Comparison of ENCODE assay signal across 9 cellular contexts in genomic region chr3:147411235-147411607, GRCh38. TPM values are rescaled to one million over a fixed set of nuclear protein-coding genes. Genes with fewer than 3 reads are reported as not detected.
DNase-seq lines count a peak whose midpoint lies in the region; ATAC-seq and TF ChIP-seq lines count a peak whose summit lies in the region.
"Had no signal": no experiment of that assay in that cellular context is flagged by ENCODE, and none has a peak within 500 bp of the region (broad histone marks: within the 10 kb centered on the region; RNA-seq: fewer than 3 reads in every experiment).

No MANE protein-coding gene starts in this region.

- H3K4me3 ChIP-seq in BJ (ENCODE audit: low read depth, low read length) = peak overlapping the region; percentile 60
- peak overlapping the region; percentile 65 for H3K4me3 ChIP-seq in coronary artery
- no peak overlapping the region for H3K4me3 ChIP-seq in WERI-Rb-1 (ENCODE audit: low read depth, low read length)

- H3K27ac Mint-ChIP-seq in nephron progenitor cell = no peak overlapping the region

- H3K36me3 Mint-ChIP-seq in nephron progenitor cell (ENCODE audit: low read depth) = no peaks in the 10 kb centered on the region

- H3K4me3 Mint-ChIP-seq in nephron progenitor cell = peak overlapping the region; percentile 78

- H3K9me3 ChIP-seq in WERI-Rb-1 (ENCODE audit: severe bottlenecking) = peaks cover 4% of the 10 kb centered on the region

- DNase-seq in BJ (ENCODE audit: low read depth) (no peak), LHCN-M2 (ENCODE audit: low read depth) (peak; percentile 54), coronary artery (ENCODE audit: low spot score) (no peak), nephron progenitor cell (no peak), NCI-H128 (lab: John Stamatoyannopoulos, UW; ENCODE audit: unreplicated experiment) (no peak), WERI-Rb-1 (no peak), NCI-H146 treated with DMSO at 0.1 percent for 48 hours (lab: John Stamatoyannopoulos, UW; ENCODE audit: unreplicated experiment) (no peak)
- DNase-seq: stimulated activated CD4-positive, alpha-beta T cell treated with anti-CD3 and anti-CD28 coated beads, Interleukin-12 subunit alpha, Interleukin-12 subunit beta, amount 100 ng/mL, for 4 hours had no signal

- H3K27ac ChIP-seq in coronary artery = no peak overlapping the region
- no peak overlapping the region for H3K27ac ChIP-seq in WERI-Rb-1

- H3K9me3 Mint-ChIP-seq in nephron progenitor cell = no peaks in the 10 kb centered on the region

- H3K27me3 Mint-ChIP-seq in nephron progenitor cell (ENCODE audit: low read depth, poor library complexity) = peaks cover 100% of the 10 kb centered on the region

- no peak for TF ChIP-seq CTCF in BJ (IDR thresholded peaks at IDR 0.05; ENCODE audit: insufficient read depth, low read depth, low read length)
- TF ChIP-seq CTCF in coronary artery (IDR thresholded peaks at IDR 0.05) = no peak
- no peak for TF ChIP-seq CTCF in nephron progenitor cell (IDR thresholded peaks at IDR 0.05)
- TF ChIP-seq CTCF in WERI-Rb-1 (IDR thresholded peaks at IDR 0.05; ENCODE audit: low read depth, low read length) = no peak

- CTCF ChIA-PET in BJ (lab: Yijun Ruan, JAX) = interaction anchor here (0.8 to 1.6 kb wide), 4 partner anchors 9 to 535 kb away, joined by 3 read pairs; no protein-coding TSS in a partner anchor

- no peaks in the 10 kb centered on the region for H3K36me3 ChIP-seq in BJ (ENCODE audit: control insufficient read depth, insufficient read depth, low read length)
- peaks cover 6% of the 10 kb centered on the region; the same call in 1 of the 2 replicates for H3K36me3 ChIP-seq in WERI-Rb-1

- H3K27me3 ChIP-seq in BJ (ENCODE audit: control insufficient read depth, insufficient read depth, low read length) = peaks cover 12% of the 10 kb centered on the region
- no peaks in the 10 kb centered on the region for H3K27me3 ChIP-seq in WERI-Rb-1 (ENCODE audit: insufficient read depth, low read depth, severe bottlenecking)

- no peak for ATAC-seq in HG03095 (IDR thresholded peaks at IDR 0.05; ENCODE audit: unreplicated experiment)

- H3K4me1 Mint-ChIP-seq in nephron progenitor cell = peaks cover 44% of the 10 kb centered on the region

- POLR2A ChIA-PET in BJ (lab: Charles Lee) = interaction anchor here (0.6 to 0.7 kb wide), 2 partner anchors 19 to 81 kb away, joined by 3 to 5 read pairs; no protein-coding TSS in a partner anchor

RNA-seq across cellular contexts. Expression of gene ZIC1, which starts 2.1 kb away (rescaled TPM):
- 19.5 and 28.5 TPM in 2 replicates for polyA plus RNA-seq in BJ (2011; rRNA removed)
- 6.2 and 17.0 TPM in 2 replicates for polyA minus RNA-seq in BJ (2011; rRNA and poly(A)+ RNA removed)
- total RNA-seq in LHCN-M2 (2014; rRNA removed) = 19.9 and 29.3 TPM in 2 replicates
- 16.0 TPM for polyA plus RNA-seq in LHCN-M2 (2012)

RNA-seq across cellular contexts. Expression of gene ZIC4, which starts 4.9 kb away (rescaled TPM):
- polyA plus RNA-seq in BJ (2011; rRNA removed) = 3.2 and 3.4 TPM in 2 replicates
- 1.1 and 2.0 TPM in 2 replicates for polyA minus RNA-seq in BJ (2011; rRNA and poly(A)+ RNA removed)
- 1.1 and 3.4 TPM in 2 replicates for total RNA-seq in LHCN-M2 (2014; rRNA removed)
- polyA plus RNA-seq in LHCN-M2 (2012) = 2.7 TPM
